8 cellular contexts compared by ENCODE assay signal in the genomic region with DNA sequence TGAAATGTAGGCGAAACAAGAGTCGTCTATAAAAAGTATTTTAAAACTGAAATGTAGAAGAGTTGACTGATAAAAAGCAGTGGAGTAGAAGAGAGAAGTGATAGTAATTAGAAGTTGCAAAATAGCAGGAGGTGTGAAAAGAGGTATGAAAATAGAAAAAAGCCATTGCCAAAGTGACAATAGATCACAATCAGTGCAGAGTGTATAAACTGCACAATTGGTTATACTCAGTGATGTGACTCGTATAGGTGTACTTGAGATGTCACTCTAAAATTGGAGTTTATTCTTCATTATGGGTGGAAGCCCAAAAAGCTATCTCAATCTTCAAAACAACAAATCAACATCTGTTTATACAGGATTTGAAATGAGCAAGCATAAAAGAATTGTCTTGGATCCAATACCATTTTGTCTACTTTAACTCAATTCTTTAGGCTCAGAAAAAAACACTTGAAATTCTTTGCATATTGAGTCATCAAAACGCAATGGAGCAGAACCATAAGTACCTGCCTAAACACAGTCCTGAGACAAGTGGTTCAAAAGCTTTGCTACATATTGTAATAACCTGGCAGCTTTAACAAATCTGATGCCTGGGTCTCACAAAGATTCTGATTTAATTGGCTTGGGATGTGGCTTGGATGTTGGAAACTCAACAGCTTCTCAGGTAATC. TPM values are rescaled to one million over a fixed set of nuclear protein-coding genes. Genes with fewer than 3 reads are reported as not detected.
DNase-seq lines count a peak whose midpoint lies in the region; ATAC-seq, FAIRE-seq and TF ChIP-seq lines count a peak whose summit lies in the region.

No MANE protein-coding gene starts in this region.

- H3K27ac ChIP-seq in A549, result 0 out of 6 replicates have a peak overlapping the region, but pooled peaks of 1 of the 2 experiments have one; percentile 32

- 72% methylated on average over 4 of the region's 4 CpGs for WGBS in A549 (ENCODE audit: missing lambda C conversion rate)

- TF ChIP-seq CTCF in A549 (IDR thresholded peaks at IDR 0.05), result no peak

- no peak overlapping the region for H3K4me3 ChIP-seq in A549

- peak; percentile 50 to 69; a peak in 4 of 6 replicates for ATAC-seq in A549
- peak; percentile 87 for ATAC-seq in HG03175 (IDR thresholded peaks at IDR 0.05; ENCODE audit: unreplicated experiment)
- no peak for ATAC-seq in left colon

- peak overlapping the region; percentile 36 for H3K4me2 ChIP-seq in A549

- H3K4me1 ChIP-seq in A549, result peaks cover 16% of the 10 kb centered on the region

- intact Hi-C loops in left colon (cut with DNase I, micrococcal nuclease), result no loop called here

- CTCF ChIA-PET in A549 (lab: Yijun Ruan, JAX), result interaction anchor here (0.6 to 0.9 kb wide), 3 partner anchors 18 to 128 kb away, joined by 3 read pairs; no protein-coding TSS in a partner anchor

- no peak for TF ChIP-seq RAD21 in A549 (conservative IDR thresholded peaks at IDR 0.05 in 1 of 2, IDR thresholded peaks at IDR 0.05 in 1 of 2)

- peak; percentile 97 for FAIRE-seq in A549 (lab: Jason Lieb, UNC)
- FAIRE-seq in GM19239 (lab: Jason Lieb, UNC), result peak; percentile 90
- peak; percentile 96 for FAIRE-seq in RCC 7860 (lab: Jason Lieb, UNC)

- no peaks in the 10 kb centered on the region for H3K9me3 ChIP-seq in A549

- POLR2A ChIA-PET in A549 (lab: Yijun Ruan, JAX), result interaction anchor here (0.9 kb wide), 1 partner anchor 43 kb away, joined by 4 read pairs; no protein-coding TSS in a partner anchor

- TF ChIP-seq POLR2A in A549 (IDR thresholded peaks at IDR 0.05; ENCODE audit: low read length), result no peak

- no peak for TF ChIP-seq EP300 in A549 (IDR thresholded peaks at IDR 0.05)

- DNase-seq in A549 (ENCODE audit: low read depth in 1 of 2, low spot score in 1 of 2) (peak; percentile 20 to 31), GM19239 (ENCODE audit: insufficient read length, low spot score) (no peak), RCC 7860 (ENCODE audit: low spot score) (peak; percentile 69), non-pigmented ciliary epithelial cell (ENCODE audit: low read depth) (peak; percentile 64), left colon (no peak), SHP77 (lab: John Stamatoyannopoulos, UW) (no peak)
- no peak for DNase-seq in activated T-cell treated with anti-CD3 and anti-CD28 coated beads, Interleukin-2, amount 50 U/mL, for 1 hour

TF ChIP-seq in A549, 52 proteins besides CTCF, POLR2A, EP300 and RAD21:
- peak; percentile 29; the same call in 1 of the 2 replicates for TF ChIP-seq FOSL2 (IDR thresholded peaks at IDR 0.05)
- peak; percentile 31; the same call in 1 of the 2 replicates for TF ChIP-seq FOSL2 (CRISPR knock-in tag; IDR thresholded peaks at IDR 0.05)
- TF ChIP-seq HMGXB4 (CRISPR knock-in tag; IDR thresholded peaks at IDR 0.05; ENCODE audit: borderline replicate concordance), result no peak
- TF ChIP-seq JUNB (IDR thresholded peaks at IDR 0.05), result peak; percentile 41; the same call in 1 of the 2 replicates
TF ChIP-seq in A549: peak in this region for 2.

RNA-seq across cellular contexts. Expression of gene IKBIP, which starts 8.8 kb away (rescaled TPM):
- polyA plus RNA-seq in A549 (2011; rRNA removed) (41.1 and 67.6 TPM in 2 replicates), A549 (2017; fragmentation: RNase III; extraction: RNeasy Plus Mini Kit Qiagen cat#74134 plus additional on column Dnase treatment) (58.7 to 59.3 TPM (median 59.1 TPM) in 3 replicates)
- polyA plus RNA-seq in A549 (2012; cell fraction: cytosol; rRNA removed), result 16.1 and 16.6 TPM in 2 replicates
- 9.6 and 11.5 TPM in 2 replicates for polyA plus RNA-seq in A549 (2012; cell fraction: nucleus; rRNA removed)
- polyA minus RNA-seq in A549 (2011; rRNA and poly(A)+ RNA removed), result 3.9 and 4.0 TPM in 2 replicates
- total RNA-seq in left colon, result 1 to 10 TPM; 2.2 to 4.9 TPM

RNA-seq across cellular contexts. Expression of gene APAF1, which starts 9.3 kb away (rescaled TPM):
- polyA plus RNA-seq in A549 (2011; rRNA removed) (12.9 and 15.7 TPM in 2 replicates), A549 (2017; fragmentation: RNase III; extraction: RNeasy Plus Mini Kit Qiagen cat#74134 plus additional on column Dnase treatment) (12.4 to 13.2 TPM (median 13.0 TPM) in 3 replicates)
- polyA plus RNA-seq in A549 (2012; cell fraction: cytosol; rRNA removed), result 3.8 and 5.2 TPM in 2 replicates
- polyA plus RNA-seq in A549 (2012; cell fraction: nucleus; rRNA removed), result 4.7 and 7.2 TPM in 2 replicates
- polyA minus RNA-seq in A549 (2011; rRNA and poly(A)+ RNA removed), result 8.3 and 10.2 TPM in 2 replicates
- total RNA-seq in left colon, result 10 to 100 TPM; 34.8 to 38.9 TPM

RNA-seq across cellular contexts. Expression of gene SLC25A3, which starts 42.3 kb away (rescaled TPM):
- 1,065 and 1,232 TPM in 2 replicates for polyA plus RNA-seq in A549 (2011; rRNA removed)
- polyA plus RNA-seq in A549 (2012; cell fraction: cytosol; rRNA removed), result 621 and 661 TPM in 2 replicates
- 923 and 1,290 TPM in 2 replicates for polyA plus RNA-seq in A549 (2012; cell fraction: nucleus; rRNA removed)
- 755 to 799 TPM (median 790 TPM) in 3 replicates for polyA plus RNA-seq in A549 (2017; fragmentation: RNase III; extraction: RNeasy Plus Mini Kit Qiagen cat#74134 plus additional on column Dnase treatment)
- 461 and 489 TPM in 2 replicates for polyA minus RNA-seq in A549 (2011; rRNA and poly(A)+ RNA removed)
- total RNA-seq in left colon, result 100 to 1,000 TPM; 712 to 806 TPM

Comparison
In these comparisons a context has a peak if more than half of its experiments do, and no peak if none do; other contexts are left out.
1. DNase-seq: peak in A549 (2 of 2), RCC 7860 (single experiment) and non-pigmented ciliary epithelial cell (single experiment); none in GM19239 (single experiment), left colon (0 of 2), SHP77 (0 of 2) and activated T-cell treated with anti-CD3 and anti-CD28 coated beads, Interleukin-2, amount 50 U/mL, for 1 hour (single experiment).